In genomic region chr10:6734286-6734685, GRCh38 we compare ENCODE assay signal across 1 cellular context.
TF ChIP-seq lines count a peak whose summit lies in the region.

No MANE protein-coding gene starts in this region.

TF ChIP-seq in H1, 55 proteins besides CTCF, POLR2A, EP300 and RAD21 (continued from another document):
- TF ChIP-seq RNF2 (IDR thresholded peaks at IDR 0.05; ENCODE audit: borderline replicate concordance, low read depth, low read length, missing control alignments, poor library complexity, severe bottlenecking) (no peak), BACH1 (IDR thresholded peaks at IDR 0.05; ENCODE audit: low read length) (no peak), TAF1 (IDR thresholded peaks at IDR 0.05; ENCODE audit: low read depth, low read length) (no peak), SP4 (IDR thresholded peaks at IDR 0.05; ENCODE audit: low read length) (no peak), KDM1A (IDR thresholded peaks at IDR 0.05; ENCODE audit: borderline replicate concordance, low read length) (no peak), TEAD4 (IDR thresholded peaks at IDR 0.05; ENCODE audit: low read depth, low read length) (no peak), NRF1 (IDR thresholded peaks at IDR 0.05; ENCODE audit: low read depth, low read length) (no peak), ZNF274 (IDR thresholded peaks at IDR 0.05; ENCODE audit: borderline replicate concordance, extremely low read depth, low read length) (no peak), GABPA (IDR thresholded peaks at IDR 0.05; ENCODE audit: borderline replicate concordance, insufficient read depth, low read length) (no peak), CEBPB (IDR thresholded peaks at IDR 0.05; ENCODE audit: low read depth, low read length) (no peak), SIRT6 (IDR thresholded peaks at IDR 0.05; ENCODE audit: low read length) (no peak), CHD2 (IDR thresholded peaks at IDR 0.05; ENCODE audit: low read length) (no peak), JUND (IDR thresholded peaks at IDR 0.05; ENCODE audit: low read length) (no peak), CHD1 (IDR thresholded peaks at IDR 0.05; ENCODE audit: low read depth, low read length) (no peak), SP2 (IDR thresholded peaks at IDR 0.05; ENCODE audit: low read length) (no peak), KDM4A (IDR thresholded peaks at IDR 0.05; ENCODE audit: low read depth, low read length, severe bottlenecking) (no peak)
- TF ChIP-seq, protein P1, sequence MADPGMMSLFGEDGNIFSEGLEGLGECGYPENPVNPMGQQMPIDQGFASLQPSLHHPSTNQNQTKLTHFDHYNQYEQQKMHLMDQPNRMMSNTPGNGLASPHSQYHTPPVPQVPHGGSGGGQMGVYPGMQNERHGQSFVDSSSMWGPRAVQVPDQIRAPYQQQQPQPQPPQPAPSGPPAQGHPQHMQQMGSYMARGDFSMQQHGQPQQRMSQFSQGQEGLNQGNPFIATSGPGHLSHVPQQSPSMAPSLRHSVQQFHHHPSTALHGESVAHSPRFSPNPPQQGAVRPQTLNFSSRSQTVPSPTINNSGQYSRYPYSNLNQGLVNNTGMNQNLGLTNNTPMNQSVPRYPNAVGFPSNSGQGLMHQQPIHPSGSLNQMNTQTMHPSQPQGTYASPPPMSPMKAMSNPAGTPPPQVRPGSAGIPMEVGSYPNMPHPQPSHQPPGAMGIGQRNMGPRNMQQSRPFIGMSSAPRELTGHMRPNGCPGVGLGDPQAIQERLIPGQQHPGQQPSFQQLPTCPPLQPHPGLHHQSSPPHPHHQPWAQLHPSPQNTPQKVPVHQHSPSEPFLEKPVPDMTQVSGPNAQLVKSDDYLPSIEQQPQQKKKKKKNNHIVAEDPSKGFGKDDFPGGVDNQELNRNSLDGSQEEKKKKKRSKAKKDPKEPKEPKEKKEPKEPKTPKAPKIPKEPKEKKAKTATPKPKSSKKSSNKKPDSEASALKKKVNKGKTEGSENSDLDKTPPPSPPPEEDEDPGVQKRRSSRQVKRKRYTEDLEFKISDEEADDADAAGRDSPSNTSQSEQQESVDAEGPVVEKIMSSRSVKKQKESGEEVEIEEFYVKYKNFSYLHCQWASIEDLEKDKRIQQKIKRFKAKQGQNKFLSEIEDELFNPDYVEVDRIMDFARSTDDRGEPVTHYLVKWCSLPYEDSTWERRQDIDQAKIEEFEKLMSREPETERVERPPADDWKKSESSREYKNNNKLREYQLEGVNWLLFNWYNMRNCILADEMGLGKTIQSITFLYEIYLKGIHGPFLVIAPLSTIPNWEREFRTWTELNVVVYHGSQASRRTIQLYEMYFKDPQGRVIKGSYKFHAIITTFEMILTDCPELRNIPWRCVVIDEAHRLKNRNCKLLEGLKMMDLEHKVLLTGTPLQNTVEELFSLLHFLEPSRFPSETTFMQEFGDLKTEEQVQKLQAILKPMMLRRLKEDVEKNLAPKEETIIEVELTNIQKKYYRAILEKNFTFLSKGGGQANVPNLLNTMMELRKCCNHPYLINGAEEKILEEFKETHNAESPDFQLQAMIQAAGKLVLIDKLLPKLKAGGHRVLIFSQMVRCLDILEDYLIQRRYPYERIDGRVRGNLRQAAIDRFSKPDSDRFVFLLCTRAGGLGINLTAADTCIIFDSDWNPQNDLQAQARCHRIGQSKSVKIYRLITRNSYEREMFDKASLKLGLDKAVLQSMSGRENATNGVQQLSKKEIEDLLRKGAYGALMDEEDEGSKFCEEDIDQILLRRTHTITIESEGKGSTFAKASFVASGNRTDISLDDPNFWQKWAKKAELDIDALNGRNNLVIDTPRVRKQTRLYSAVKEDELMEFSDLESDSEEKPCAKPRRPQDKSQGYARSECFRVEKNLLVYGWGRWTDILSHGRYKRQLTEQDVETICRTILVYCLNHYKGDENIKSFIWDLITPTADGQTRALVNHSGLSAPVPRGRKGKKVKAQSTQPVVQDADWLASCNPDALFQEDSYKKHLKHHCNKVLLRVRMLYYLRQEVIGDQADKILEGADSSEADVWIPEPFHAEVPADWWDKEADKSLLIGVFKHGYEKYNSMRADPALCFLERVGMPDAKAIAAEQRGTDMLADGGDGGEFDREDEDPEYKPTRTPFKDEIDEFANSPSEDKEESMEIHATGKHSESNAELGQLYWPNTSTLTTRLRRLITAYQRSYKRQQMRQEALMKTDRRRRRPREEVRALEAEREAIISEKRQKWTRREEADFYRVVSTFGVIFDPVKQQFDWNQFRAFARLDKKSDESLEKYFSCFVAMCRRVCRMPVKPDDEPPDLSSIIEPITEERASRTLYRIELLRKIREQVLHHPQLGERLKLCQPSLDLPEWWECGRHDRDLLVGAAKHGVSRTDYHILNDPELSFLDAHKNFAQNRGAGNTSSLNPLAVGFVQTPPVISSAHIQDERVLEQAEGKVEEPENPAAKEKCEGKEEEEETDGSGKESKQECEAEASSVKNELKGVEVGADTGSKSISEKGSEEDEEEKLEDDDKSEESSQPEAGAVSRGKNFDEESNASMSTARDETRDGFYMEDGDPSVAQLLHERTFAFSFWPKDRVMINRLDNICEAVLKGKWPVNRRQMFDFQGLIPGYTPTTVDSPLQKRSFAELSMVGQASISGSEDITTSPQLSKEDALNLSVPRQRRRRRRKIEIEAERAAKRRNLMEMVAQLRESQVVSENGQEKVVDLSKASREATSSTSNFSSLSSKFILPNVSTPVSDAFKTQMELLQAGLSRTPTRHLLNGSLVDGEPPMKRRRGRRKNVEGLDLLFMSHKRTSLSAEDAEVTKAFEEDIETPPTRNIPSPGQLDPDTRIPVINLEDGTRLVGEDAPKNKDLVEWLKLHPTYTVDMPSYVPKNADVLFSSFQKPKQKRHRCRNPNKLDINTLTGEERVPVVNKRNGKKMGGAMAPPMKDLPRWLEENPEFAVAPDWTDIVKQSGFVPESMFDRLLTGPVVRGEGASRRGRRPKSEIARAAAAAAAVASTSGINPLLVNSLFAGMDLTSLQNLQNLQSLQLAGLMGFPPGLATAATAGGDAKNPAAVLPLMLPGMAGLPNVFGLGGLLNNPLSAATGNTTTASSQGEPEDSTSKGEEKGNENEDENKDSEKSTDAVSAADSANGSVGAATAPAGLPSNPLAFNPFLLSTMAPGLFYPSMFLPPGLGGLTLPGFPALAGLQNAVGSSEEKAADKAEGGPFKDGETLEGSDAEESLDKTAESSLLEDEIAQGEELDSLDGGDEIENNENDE (IDR thresholded peaks at IDR 0.05; ENCODE audit: insufficient replicate concordance, low read length) = no peak
